14 cellular contexts compared by ENCODE assay signal in the genomic region with DNA sequence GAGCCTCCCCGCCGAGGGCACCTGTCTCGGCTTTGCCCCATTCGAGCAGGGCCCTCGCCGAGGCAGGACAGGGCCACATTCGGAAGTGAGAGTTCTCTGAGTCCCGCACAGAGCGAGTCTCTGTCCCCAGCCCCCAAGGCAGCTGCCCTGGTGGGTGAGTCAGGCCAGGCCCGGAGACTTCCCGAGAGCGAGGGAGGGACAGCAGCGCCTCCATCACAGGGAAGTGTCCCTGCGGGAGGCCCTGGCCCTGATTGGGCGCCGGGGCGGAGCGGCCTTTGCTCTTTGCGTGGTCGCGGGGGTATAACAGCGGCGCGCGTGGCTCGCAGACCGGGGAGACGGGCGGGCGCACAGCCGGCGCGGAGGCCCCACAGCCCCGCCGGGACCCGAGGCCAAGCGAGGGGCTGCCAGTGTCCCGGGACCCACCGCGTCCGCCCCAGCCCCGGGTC. TPM values are rescaled to one million over a fixed set of nuclear protein-coding genes. Genes with fewer than 3 reads are reported as not detected.
DNase-seq lines count a peak whose midpoint lies in the region; ATAC-seq and TF ChIP-seq lines count a peak whose summit lies in the region.
"Had no signal": no experiment of that assay in that cellular context is flagged by ENCODE, and none has a peak within 500 bp of the region (broad histone marks: within the 10 kb centered on the region; RNA-seq: fewer than 3 reads in every experiment).

TSS of gene AIRE (plus strand) at position 330 of the 446 bp plus-strand sequence. CDS start 131 bp downstream, outside the sequence.

- no peaks in the 10 kb centered on the region for H3K36me3 ChIP-seq in PC-9 (ENCODE audit: low read depth)
- H3K36me3 ChIP-seq in parathyroid adenoma (ENCODE audit: control insufficient read depth, insufficient read depth, low read length) = no peaks in the 10 kb centered on the region
- H3K36me3 ChIP-seq in Peyer's patch = no peaks in the 10 kb centered on the region
- H3K36me3 ChIP-seq: tibial artery had no signal

- CTCF ChIA-PET in PC-9 (lab: Charles Lee) = no interaction called here

- no peak for TF ChIP-seq POLR2A in Peyer's patch (IDR thresholded peaks at IDR 0.05)

- H3K9ac ChIP-seq in parathyroid adenoma = no peak within 1 kb of the TSS

- H3K4me2 ChIP-seq in PC-9 (peak within 1 kb of the TSS; percentile 16; the same call in 1 of the 2 replicates), parathyroid adenoma (ENCODE audit: low read length) (peak within 1 kb of the TSS; percentile 35)

- H4K20me1 ChIP-seq in PC-9 (ENCODE audit: insufficient read depth) = no peaks in the 10 kb centered on the region

- no peak within 1 kb of the TSS for H3K4me3 ChIP-seq in PC-9
- H3K4me3 ChIP-seq in parathyroid adenoma (ENCODE audit: low read depth, low read length) = no peak within 1 kb of the TSS
- peak within 1 kb of the TSS in 2 of 4 donors; percentile 16 to 29 for H3K4me3 ChIP-seq in Peyer's patch
- H3K4me3 ChIP-seq: tibial artery had no signal

- POLR2A ChIA-PET in PC-9 (lab: Charles Lee; ENCODE audit: unreplicated experiment) = no interaction called here

- H3K9me3 ChIP-seq in PC-9 (ENCODE audit: insufficient read depth, low read depth) (no peaks in the 10 kb centered on the region), parathyroid adenoma (ENCODE audit: control insufficient read depth, low read length) (no peaks in the 10 kb centered on the region), Peyer's patch (no peaks in the 10 kb centered on the region)
- H3K9me3 ChIP-seq: tibial artery had no signal

- H3K27me3 ChIP-seq in PC-9 (ENCODE audit: insufficient read depth, low read depth) (peaks cover 21% of the 10 kb centered on the region), parathyroid adenoma (ENCODE audit: control insufficient read depth, insufficient read depth, low read length) (no peaks in the 10 kb centered on the region), Peyer's patch (no peaks in the 10 kb centered on the region)

- H2AFZ ChIP-seq in PC-9 (no peak within 1 kb of the TSS), parathyroid adenoma (peak within 1 kb of the TSS; percentile 33)

- H3K9me2 ChIP-seq in PC-9 (ENCODE audit: insufficient read depth) = no peaks in the 10 kb centered on the region

- H3K79me2 ChIP-seq in PC-9 (ENCODE audit: low read depth) = no peaks in the 10 kb centered on the region
- H3K79me2 ChIP-seq in parathyroid adenoma = no peaks in the 10 kb centered on the region

- no peak within 1 kb of the TSS for H3K27ac ChIP-seq in PC-9
- H3K27ac ChIP-seq in parathyroid adenoma = no peak within 1 kb of the TSS
- H3K27ac ChIP-seq in Peyer's patch = no peak within 1 kb of the TSS
- H3K27ac ChIP-seq: tibial artery had no signal

- intact Hi-C loops in PC-9 (cut with micrococcal nuclease; ENCODE audit: unreplicated experiment) (no loop called here), left cardiac atrium (cut with DNase I) (no loop called here)

- ATAC-seq in left cardiac atrium (peak; percentile 48 to 60), HG02973 (IDR thresholded peaks at IDR 0.05; ENCODE audit: unreplicated experiment) (no peak), GM19455 (IDR thresholded peaks at IDR 0.05; ENCODE audit: unreplicated experiment) (no peak)

- H3K4me1 ChIP-seq in PC-9 (replicated peaks; ENCODE audit: insufficient read depth) (no peaks in the 10 kb centered on the region), parathyroid adenoma (no peaks in the 10 kb centered on the region), Peyer's patch (peaks cover 0 to 8% (median 0%) of the 10 kb centered on the region in 4 donors)

- TF ChIP-seq CTCF in PC-9 (conservative IDR thresholded peaks at IDR 0.05) (no peak), parathyroid adenoma (IDR thresholded peaks at IDR 0.05) (no peak), Peyer's patch (IDR thresholded peaks at IDR 0.05) (no peak)

- no TSS peak for BruUV-seq in PC-9 (replicated peaks; lab: Mats Ljungman, UMichigan)

- no peaks in the 10 kb centered on the region for H3F3A ChIP-seq in PC-9 (ENCODE audit: insufficient read depth, low read depth)

- DNase-seq in CD1c-positive myeloid dendritic cell (ENCODE audit: extremely low spot score) = peak; percentile 71
- DNase-seq in PC-9 = no peak
- DNase-seq in left cardiac atrium = peak; percentile 44
- DNase-seq in Peyer's patch = no peak
- DNase-seq in COR-L47 (lab: John Stamatoyannopoulos, UW) = no peak
- DNase-seq: activated CD4-positive, alpha-beta T cell treated with anti-CD3 and anti-CD28 coated beads, Interleukin-2, amount 50 U/mL, for 1 hour; activated gamma-delta T cell treated with Interleukin-2 at 50 U/mL for 16 hours; CD8-positive, alpha-beta memory T cell; NCI-H446 treated with DMSO at 0.1 percent for 48 hours; tibial artery had no signal

RNA-seq across cellular contexts. Expression of gene AIRE, which starts in this region (rescaled TPM):
- not detected in 2 replicates for total RNA-seq in PC-9 (2021)
- under 1 TPM in 1 of 2 donors, not detected in 1; 0.08 TPM for total RNA-seq in left cardiac atrium
- 1 to 10 TPM in 1 of 4 donors, not detected in 3; 1.7 TPM for total RNA-seq in Peyer's patch
- total RNA-seq: CD8-positive, alpha-beta memory T cell; lung microvascular endothelial cell had no signal

Comparison
In these comparisons a context has a peak if more than half of its experiments do, and no peak if none do; other contexts are left out.
1. Peak in DNase-seq and ATAC-seq in left cardiac atrium; RNA of the gene not detected or under 1 TPM.